1 cellular context compared by ENCODE assay signal in genomic region chr1:198232940-198233675, GRCh38.
TF ChIP-seq lines count a peak whose summit lies in the region.

No MANE protein-coding gene starts in this region.

TF ChIP-seq in HEK293, 187 proteins besides CTCF, POLR2A, EP300 and RAD21 (continued from another document):
- TF ChIP-seq TSHZ1 (tag by site-specific recombination; IDR thresholded peaks at IDR 0.05; ENCODE audit: borderline replicate concordance) (no peak), ZNF362 (tag by site-specific recombination; IDR thresholded peaks at IDR 0.05) (no peak), ZNF610 (tag by site-specific recombination; IDR thresholded peaks at IDR 0.05; ENCODE audit: borderline replicate concordance) (no peak), ZSCAN30 (tag by site-specific recombination; IDR thresholded peaks at IDR 0.05) (no peak), ZSCAN5A (tag by site-specific recombination; IDR thresholded peaks at IDR 0.05) (no peak), ZNF16 (tag by site-specific recombination; IDR thresholded peaks at IDR 0.05; ENCODE audit: low read depth) (no peak), ZNF747 (tag by site-specific recombination; IDR thresholded peaks at IDR 0.05) (no peak), FEZF1 (tag by site-specific recombination; IDR thresholded peaks at IDR 0.05) (0 out of 2 replicates have a peak, but pooled peaks have one; percentile 20), ZBTB44 (tag by site-specific recombination; IDR thresholded peaks at IDR 0.05) (peak; percentile 18; the same call in 1 of the 2 replicates), ZFHX2 (tag by site-specific recombination; conservative IDR thresholded peaks at IDR 0.05) (no peak), ZNF324 (tag by site-specific recombination; IDR thresholded peaks at IDR 0.05) (no peak), MZF1 (tag by site-specific recombination; IDR thresholded peaks at IDR 0.05; ENCODE audit: borderline replicate concordance) (no peak), PRDM6 (tag by site-specific recombination; IDR thresholded peaks at IDR 0.05) (peak; percentile 90), ZNF600 (tag by site-specific recombination; IDR thresholded peaks at IDR 0.05) (no peak), OSR2 (tag by site-specific recombination; IDR thresholded peaks at IDR 0.05) (no peak), ZNF404 (tag by site-specific recombination; IDR thresholded peaks at IDR 0.05) (no peak), OVOL3 (tag by site-specific recombination; IDR thresholded peaks at IDR 0.05) (no peak), ZNF248 (tag by site-specific recombination; IDR thresholded peaks at IDR 0.05) (no peak), ZNF366 (tag by site-specific recombination; conservative IDR thresholded peaks at IDR 0.05) (no peak), ZNF449 (tag by site-specific recombination; IDR thresholded peaks at IDR 0.05) (no peak), ZNF175 (tag by site-specific recombination; IDR thresholded peaks at IDR 0.05) (no peak), ZNF10 (tag by site-specific recombination; IDR thresholded peaks at IDR 0.05) (no peak)
